10 cellular contexts compared by ENCODE assay signal in genomic region chr20:2210646-2211556, GRCh38.
DNase-seq lines count a peak whose midpoint lies in the region; ATAC-seq, FAIRE-seq and TF ChIP-seq lines count a peak whose summit lies in the region.
"Had no signal": no experiment of that assay in that cellular context is flagged by ENCODE, and none has a peak within 500 bp of the region (broad histone marks: within the 10 kb centered on the region; RNA-seq: fewer than 3 reads in every experiment).

No MANE protein-coding gene starts in this region.

- H3K9ac ChIP-seq in kidney (ENCODE audit: low read length in 2 of 2) = no peak overlapping the region

- no peak overlapping the region for H3K4me3 ChIP-seq in breast epithelium
- no peak overlapping the region for H3K4me3 ChIP-seq in ascending aorta
- no peak overlapping the region for H3K4me3 ChIP-seq in hepatocyte
- H3K4me3 ChIP-seq in upper lobe of right lung = no peak overlapping the region
- no peak overlapping the region for H3K4me3 ChIP-seq in kidney (ENCODE audit: low read length in 2 of 2)

- CTCF ChIA-PET in MCF 10A (lab: Yijun Ruan, JAX) = interaction anchor here (0.6 to 2.7 kb wide), 8 partner anchors 11 to 241 kb away, joined by 3 to 16 read pairs (median 4); no protein-coding TSS in a partner anchor

- POLR2A ChIA-PET in MCF 10A (lab: Yijun Ruan, JAX) = interaction anchor here (0.6 to 2.0 kb wide), 10 partner anchors 16 to 917 kb away, joined by 3 to 15 read pairs (median 3); no protein-coding TSS in a partner anchor

- no peaks in the 10 kb centered on the region for H3K4me1 ChIP-seq in breast epithelium
- H3K4me1 ChIP-seq in ascending aorta = peaks cover 0 to 6% of the 10 kb centered on the region in 2 donors
- no peaks in the 10 kb centered on the region for H3K4me1 ChIP-seq in hepatocyte (ENCODE audit: insufficient read depth)
- peaks cover 10% of the 10 kb centered on the region for H3K4me1 ChIP-seq in upper lobe of right lung
- H3K4me1 ChIP-seq in kidney (ENCODE audit: control insufficient read depth in 1 of 2, insufficient read depth in 1 of 2, low read depth in 1 of 2, low read length in 2 of 2) = peaks cover 0 to 2% of the 10 kb centered on the region in 2 donors
- H3K4me1 ChIP-seq: BE2C had no signal

- TF ChIP-seq POLR2A in breast epithelium (IDR thresholded peaks at IDR 0.05) = no peak

- no peak overlapping the region for H2AFZ ChIP-seq in hepatocyte

- ATAC-seq in upper lobe of right lung = peak; percentile 64

- H3K36me3 ChIP-seq in breast epithelium (no peaks in the 10 kb centered on the region), ascending aorta (no peaks in the 10 kb centered on the region), hepatocyte (replicated peaks; ENCODE audit: insufficient read depth, low read depth) (no peaks in the 10 kb centered on the region), upper lobe of right lung (no peaks in the 10 kb centered on the region), kidney (ENCODE audit: control insufficient read depth in 1 of 2, insufficient read depth in 2 of 2, low read length in 2 of 2) (no peaks in the 10 kb centered on the region)
- H3K36me3 ChIP-seq: BE2C had no signal

- H3K27ac ChIP-seq in breast epithelium = no peak overlapping the region
- H3K27ac ChIP-seq in ascending aorta = no peak overlapping the region
- H3K27ac ChIP-seq in hepatocyte = no peak overlapping the region
- no peak overlapping the region for H3K27ac ChIP-seq in upper lobe of right lung
- no peak overlapping the region for H3K27ac ChIP-seq in kidney (ENCODE audit: low read depth in 2 of 2, low read length in 2 of 2)

- DNase-seq in MCF 10A (ENCODE audit: unreplicated experiment) (peak; percentile 72), breast epithelium (ENCODE audit: low spot score in 2 of 2) (no peak), ascending aorta (ENCODE audit: low spot score in 2 of 2) (peak; percentile 27 to 75), hepatocyte (ENCODE audit: low spot score) (peak; percentile 19), upper lobe of right lung (no peak), germinal center (ENCODE audit: low spot score) (no peak), NCI-H2081 treated with DMSO at 0.1 percent for 48 hours (lab: John Stamatoyannopoulos, UW) (no peak), kidney (no peak)
- DNase-seq: BE2C, naive B cell had no signal

- no peaks in the 10 kb centered on the region for H3K27me3 ChIP-seq in breast epithelium
- H3K27me3 ChIP-seq in ascending aorta = no peaks in the 10 kb centered on the region
- peaks cover 6% of the 10 kb centered on the region for H3K27me3 ChIP-seq in hepatocyte
- H3K27me3 ChIP-seq in upper lobe of right lung = peaks cover 45% of the 10 kb centered on the region

- 75% methylated on average over 5 of the region's 5 CpGs for WGBS in hepatocyte (ENCODE audit: low lambda C conversion rate, missing lambda C conversion rate)

- H3K4me1 Mint-ChIP-seq in MCF 10A (ENCODE audit: insufficient read depth, unreplicated experiment) = no peaks in the 10 kb centered on the region

- no peak for FAIRE-seq in kidney (lab: Jason Lieb, UNC)

- peak; percentile 4 for TF ChIP-seq CTCF in MCF 10A (IDR thresholded peaks at IDR 0.05; ENCODE audit: unreplicated experiment)
- no peak for TF ChIP-seq CTCF in breast epithelium (IDR thresholded peaks at IDR 0.05)
- TF ChIP-seq CTCF in ascending aorta (IDR thresholded peaks at IDR 0.05) = no peak
- no peak for TF ChIP-seq CTCF in hepatocyte (IDR thresholded peaks at IDR 0.05; ENCODE audit: poor library complexity)
- TF ChIP-seq CTCF in upper lobe of right lung (IDR thresholded peaks at IDR 0.05) = no peak
- TF ChIP-seq CTCF in kidney (IDR thresholded peaks at IDR 0.05; ENCODE audit: borderline replicate concordance, extremely low read depth, insufficient read depth) = no peak

- no peaks in the 10 kb centered on the region for H3K79me2 ChIP-seq in hepatocyte

- intact Hi-C loops in MCF 10A (cut with micrococcal nuclease) (loop anchor here (1.0 kb wide), 1 partner anchor 191 kb away; no protein-coding TSS in a partner anchor), breast epithelium (cut with DNase I; ENCODE audit: low total_unique reads) (no loop called here), ascending aorta (cut with DNase I) (no loop called here), upper lobe of right lung (cut with DNase I) (no loop called here), kidney (cut with DNase I) (no loop called here)

- H3K27ac Mint-ChIP-seq in MCF 10A (ENCODE audit: low read depth, unreplicated experiment) = no peak overlapping the region

- H3K4me3 Mint-ChIP-seq in MCF 10A (ENCODE audit: unreplicated experiment) = no peak overlapping the region

- H3K27me3 Mint-ChIP-seq in MCF 10A (ENCODE audit: insufficient read depth, unreplicated experiment) = peaks cover 28% of the 10 kb centered on the region

- no peak overlapping the region for H3K4me2 ChIP-seq in hepatocyte

- H3K36me3 Mint-ChIP-seq in MCF 10A (ENCODE audit: insufficient read depth, unreplicated experiment) = no peaks in the 10 kb centered on the region
- H3K36me3 Mint-ChIP-seq: naive B cell had no signal

- no peaks in the 10 kb centered on the region for H4K20me1 ChIP-seq in hepatocyte (ENCODE audit: insufficient read depth, poor library complexity, severe bottlenecking)

- H3K9me3 Mint-ChIP-seq in MCF 10A (ENCODE audit: unreplicated experiment) = no peaks in the 10 kb centered on the region
- H3K9me3 Mint-ChIP-seq: naive B cell had no signal

- no TSS peak for BruUV-seq in MCF 10A (replicated peaks; lab: Mats Ljungman, UMichigan)

- H3K9me2 ChIP-seq in hepatocyte (replicated peaks; ENCODE audit: insufficient read depth) = no peaks in the 10 kb centered on the region

- H3K9me3 ChIP-seq in breast epithelium = no peaks in the 10 kb centered on the region
- H3K9me3 ChIP-seq in ascending aorta = no peaks in the 10 kb centered on the region
- H3K9me3 ChIP-seq in hepatocyte (ENCODE audit: low read depth) = no peaks in the 10 kb centered on the region
- H3K9me3 ChIP-seq in upper lobe of right lung = no peaks in the 10 kb centered on the region
- H3K9me3 ChIP-seq in kidney (ENCODE audit: control insufficient read depth in 1 of 2, low read length in 2 of 2) = no peaks in the 10 kb centered on the region
- H3K9me3 ChIP-seq: BE2C had no signal

Comparison
In these comparisons a context has a peak if more than half of its experiments do, and no peak if none do; other contexts are left out.
1. DNase-seq: peak in MCF 10A (single experiment), ascending aorta (2 of 2) and hepatocyte (single experiment); none in breast epithelium (0 of 2), upper lobe of right lung (single experiment), germinal center (single experiment), NCI-H2081 treated with DMSO at 0.1 percent for 48 hours (single experiment) and kidney (single experiment).